Comparison of ENCODE assay signal across 1 cellular context in genomic region chrX:81238166-81238565, GRCh38.
TF ChIP-seq lines count a peak whose summit lies in the region.

No MANE protein-coding gene starts in this region.

TF ChIP-seq in GM23338, 12 proteins besides CTCF, POLR2A, EP300 and RAD21 (continued from another document):
- TF ChIP-seq ZNF462 (CRISPR knock-in tag; IDR thresholded peaks at IDR 0.05) = no peak
- no peak for TF ChIP-seq CREB1 (CRISPR knock-in tag; IDR thresholded peaks at IDR 0.05; ENCODE audit: low read depth)
- no peak for TF ChIP-seq STAT1 (IDR thresholded peaks at IDR 0.05; ENCODE audit: unreplicated experiment)
- TF ChIP-seq JUNB (IDR thresholded peaks at IDR 0.05; ENCODE audit: unreplicated experiment) = no peak
- no peak for TF ChIP-seq NANOG (IDR thresholded peaks at IDR 0.05; ENCODE audit: borderline replicate concordance)
- TF ChIP-seq EZH2 (IDR thresholded peaks at IDR 0.05; ENCODE audit: low read depth, unreplicated experiment) = no peak
- TF ChIP-seq ZNF331 (CRISPR knock-in tag; IDR thresholded peaks at IDR 0.05; ENCODE audit: low read depth) = no peak
- no peak for TF ChIP-seq REST (IDR thresholded peaks at IDR 0.05; ENCODE audit: unreplicated experiment)
- no peak for TF ChIP-seq EZH2phosphoT487 (IDR thresholded peaks at IDR 0.05; ENCODE audit: unreplicated experiment)
- TF ChIP-seq, protein P1, sequence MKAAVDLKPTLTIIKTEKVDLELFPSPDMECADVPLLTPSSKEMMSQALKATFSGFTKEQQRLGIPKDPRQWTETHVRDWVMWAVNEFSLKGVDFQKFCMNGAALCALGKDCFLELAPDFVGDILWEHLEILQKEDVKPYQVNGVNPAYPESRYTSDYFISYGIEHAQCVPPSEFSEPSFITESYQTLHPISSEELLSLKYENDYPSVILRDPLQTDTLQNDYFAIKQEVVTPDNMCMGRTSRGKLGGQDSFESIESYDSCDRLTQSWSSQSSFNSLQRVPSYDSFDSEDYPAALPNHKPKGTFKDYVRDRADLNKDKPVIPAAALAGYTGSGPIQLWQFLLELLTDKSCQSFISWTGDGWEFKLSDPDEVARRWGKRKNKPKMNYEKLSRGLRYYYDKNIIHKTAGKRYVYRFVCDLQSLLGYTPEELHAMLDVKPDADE (IDR thresholded peaks at IDR 0.05) = no peak
- no peak for TF ChIP-seq ZNF114 (CRISPR knock-in tag; IDR thresholded peaks at IDR 0.05)
